In genomic region chr15:72176155-72176554, GRCh38 we compare ENCODE assay signal across 1 cellular context.
TF ChIP-seq lines count a peak whose summit lies in the region.

No MANE protein-coding gene starts in this region.

TF ChIP-seq in H1, 55 proteins besides CTCF, POLR2A, EP300 and RAD21:
- TF ChIP-seq SRF (IDR thresholded peaks at IDR 0.05; ENCODE audit: low read depth, low read length) (no peak), KDM4A (IDR thresholded peaks at IDR 0.05; ENCODE audit: low read depth, low read length, severe bottlenecking) (no peak), SAP30 (IDR thresholded peaks at IDR 0.05; ENCODE audit: insufficient read depth, insufficient replicate concordance, low read length) (no peak), TAF1 (IDR thresholded peaks at IDR 0.05; ENCODE audit: low read depth, low read length) (no peak), EGR1 (IDR thresholded peaks at IDR 0.05; ENCODE audit: borderline replicate concordance, low read depth, low read length) (no peak), ASH2L (IDR thresholded peaks at IDR 0.05; ENCODE audit: low read length) (no peak), EZH2 (IDR thresholded peaks at IDR 0.05; ENCODE audit: low read depth, low read length, severe bottlenecking) (no peak), TCF12 (IDR thresholded peaks at IDR 0.05; ENCODE audit: low read depth, low read length) (no peak), FOSL1 (IDR thresholded peaks at IDR 0.05; ENCODE audit: insufficient read depth, low read depth, low read length) (no peak), CTBP2 (IDR thresholded peaks at IDR 0.05; ENCODE audit: borderline replicate concordance, insufficient read depth, insufficient read length, low read length) (no peak), POU5F1 (IDR thresholded peaks at IDR 0.05; ENCODE audit: low read depth, low read length) (no peak), KDM5A (IDR thresholded peaks at IDR 0.05; ENCODE audit: low read length) (no peak), ZNF274 (IDR thresholded peaks at IDR 0.05; ENCODE audit: borderline replicate concordance, extremely low read depth, low read length) (no peak), SIRT6 (IDR thresholded peaks at IDR 0.05; ENCODE audit: low read length) (no peak), YY1 (IDR thresholded peaks at IDR 0.05; ENCODE audit: low read depth, low read length) (no peak), E2F6 (IDR thresholded peaks at IDR 0.05) (no peak), SP2 (IDR thresholded peaks at IDR 0.05; ENCODE audit: low read length) (no peak)
